ENCODE assay signal across 1 cellular context in the genomic region with DNA sequence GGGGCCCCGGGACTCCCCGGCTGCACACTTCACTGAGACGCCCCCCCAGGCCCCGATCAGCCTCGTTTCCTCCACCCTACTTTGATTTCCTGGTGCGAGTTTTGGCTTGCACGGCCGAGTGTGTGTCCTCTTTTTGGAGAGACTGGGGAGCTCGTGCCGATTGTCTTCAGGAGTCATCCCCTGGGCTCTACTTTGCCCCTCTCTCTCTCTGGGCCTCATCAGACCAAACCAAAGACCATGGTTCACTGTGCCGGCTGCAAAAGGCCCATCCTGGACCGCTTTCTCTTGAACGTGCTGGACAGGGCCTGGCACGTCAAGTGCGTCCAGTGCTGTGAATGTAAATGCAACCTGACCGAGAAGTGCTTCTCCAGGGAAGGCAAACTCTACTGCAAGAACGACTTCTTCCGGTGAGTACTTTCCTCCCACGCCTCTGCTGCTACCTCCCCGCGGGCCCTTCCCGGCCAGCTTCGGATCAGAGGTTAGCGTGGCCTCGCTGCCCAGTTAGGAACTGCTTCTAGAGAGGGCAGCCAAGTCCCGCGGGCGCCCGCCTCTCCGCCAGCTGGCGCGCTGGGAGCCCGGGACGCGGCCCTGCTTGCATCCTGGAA.
A peak's percentile ranks its signal among the peaks of the same experiment; 100 is the strongest.
TF ChIP-seq lines count a peak whose summit lies in the region.

No MANE protein-coding gene starts in this region.

TF ChIP-seq in K562, 482 proteins besides CTCF, POLR2A, EP300 and RAD21 (continued from another document):
- no peak for TF ChIP-seq PRDM10 (IDR thresholded peaks at IDR 0.05; ENCODE audit: partially characterized antibody)
- no peak for TF ChIP-seq ZNF146 (CRISPR knock-in tag; IDR thresholded peaks at IDR 0.05; ENCODE audit: unreplicated experiment)
- no peak for TF ChIP-seq MAFF (IDR thresholded peaks at IDR 0.05; ENCODE audit: low read length)
- TF ChIP-seq ZSCAN29 (IDR thresholded peaks at IDR 0.05) = no peak
- no peak for TF ChIP-seq EZH2 (IDR thresholded peaks at IDR 0.05; ENCODE audit: borderline replicate concordance, low read depth, low read length)
- 0 out of 4 replicates have a peak, but pooled peaks of 1 of the 2 experiments have one; percentile 55 for TF ChIP-seq UBTF (IDR thresholded peaks at IDR 0.05; ENCODE audit: borderline replicate concordance in 1 of 2, low read depth in 2 of 2, low read length in 2 of 2)
- TF ChIP-seq ZBTB43 (CRISPR knock-in tag; IDR thresholded peaks at IDR 0.05) = no peak
- no peak for TF ChIP-seq ZBED1 (IDR thresholded peaks at IDR 0.05)
- no peak for TF ChIP-seq POLR2AphosphoS5 (IDR thresholded peaks at IDR 0.05; ENCODE audit: control insufficient read depth, insufficient read depth, low read depth, low read length)
- peak; percentile 61 for TF ChIP-seq ETV1 (tag; conservative IDR thresholded peaks at IDR 0.05; ENCODE audit: low read depth)
- TF ChIP-seq HDAC6 (IDR thresholded peaks at IDR 0.05; ENCODE audit: low read depth, low read length) = no peak
- TF ChIP-seq CBX2 (IDR thresholded peaks at IDR 0.05; ENCODE audit: insufficient read depth, low read length, poor library complexity, severe bottlenecking) = no peak
- no peak for TF ChIP-seq TGIF2 (CRISPR knock-in tag; IDR thresholded peaks at IDR 0.05)
- no peak for TF ChIP-seq EWSR1 (IDR thresholded peaks at IDR 0.05; ENCODE audit: borderline replicate concordance, low read depth, partially characterized antibody)
- no peak for TF ChIP-seq ARHGAP35 (IDR thresholded peaks at IDR 0.05; ENCODE audit: partially characterized antibody)
- TF ChIP-seq SMARCB1 (IDR thresholded peaks at IDR 0.05; ENCODE audit: insufficient read length, low read depth) = no peak
- no peak for TF ChIP-seq FOXK1 (CRISPR knock-in tag; IDR thresholded peaks at IDR 0.05; ENCODE audit: borderline replicate concordance)
